In genomic region chr15:85642054-85642692, GRCh38 we compare ENCODE assay signal across 10 cellular contexts.
DNase-seq lines count a peak whose midpoint lies in the region; ATAC-seq and TF ChIP-seq lines count a peak whose summit lies in the region.
"Had no signal": no experiment of that assay in that cellular context is flagged by ENCODE, and none has a peak within 500 bp of the region (broad histone marks: within the 10 kb centered on the region; RNA-seq: fewer than 3 reads in every experiment).

No MANE protein-coding gene starts in this region.

- H2AFZ ChIP-seq in IMR-90 (replicated peaks; ENCODE audit: low read length, poor library complexity): peak overlapping the region; percentile 62

- intact Hi-C loops in IMR-90 (cut with micrococcal nuclease) (no loop called here), esophagus squamous epithelium (cut with DNase I) (no loop called here), stomach (cut with DNase I; ENCODE audit: low total_unique reads) (no loop called here)

- H3K27me3 ChIP-seq in IMR-90 (ENCODE audit: control insufficient read depth, insufficient read depth, low read length): no peaks in the 10 kb centered on the region
- H3K27me3 ChIP-seq in esophagus squamous epithelium: no peaks in the 10 kb centered on the region
- H3K27me3 ChIP-seq in mucosa of rectum (ENCODE audit: control insufficient read depth in 2 of 2, insufficient read depth in 2 of 2, low read length in 2 of 2): no peaks in the 10 kb centered on the region
- no peaks in the 10 kb centered on the region for H3K27me3 ChIP-seq in stomach

- POLR2A ChIA-PET in IMR-90 (lab: Charles Lee; ENCODE audit: unreplicated experiment): interaction anchor here (0.6 kb wide), 1 partner anchor 20 kb away, joined by 11 read pairs; no protein-coding TSS in a partner anchor

- peak overlapping the region; percentile 50 for H2BK5ac ChIP-seq in IMR-90 (ENCODE audit: low read depth, low read length, poor library complexity, severe bottlenecking)

- H3K9me3 ChIP-seq in IMR-90 (ENCODE audit: control insufficient read depth, insufficient read depth, low read length): no peaks in the 10 kb centered on the region
- H3K9me3 ChIP-seq in esophagus squamous epithelium: no peaks in the 10 kb centered on the region
- H3K9me3 ChIP-seq in mucosa of rectum (ENCODE audit: control insufficient read depth in 2 of 2, low read length in 2 of 2): no peaks in the 10 kb centered on the region
- H3K9me3 ChIP-seq in stomach: no peaks in the 10 kb centered on the region

- no peak overlapping the region for H2AK9ac ChIP-seq in IMR-90 (replicated peaks; ENCODE audit: low read depth, low read length, poor library complexity)

- no TSS peak for BruUV-seq in IMR-90 (replicated peaks; lab: Mats Ljungman, UMichigan)

- H4K20me1 ChIP-seq in IMR-90 (ENCODE audit: insufficient read depth, low read length): no peaks in the 10 kb centered on the region

- TF ChIP-seq POLR2A in IMR-90 (IDR thresholded peaks at IDR 0.05; ENCODE audit: low read depth, low read length) (no peak), esophagus squamous epithelium (IDR thresholded peaks at IDR 0.05) (no peak), stomach (IDR thresholded peaks at IDR 0.05) (no peak)

- H3K56ac ChIP-seq in IMR-90 (ENCODE audit: extremely low read depth, insufficient read depth, low read length): peak overlapping the region; percentile 25; the same call in 1 of the 2 replicates

- TF ChIP-seq CTCF in IMR-90 (conservative IDR thresholded peaks at IDR 0.05; ENCODE audit: low read depth, low read length) (no peak), esophagus squamous epithelium (IDR thresholded peaks at IDR 0.05) (no peak), stomach (IDR thresholded peaks at IDR 0.05) (no peak)

- H3K4ac ChIP-seq in IMR-90 (ENCODE audit: low read depth, low read length): peak overlapping the region; percentile 50; the same call in 1 of the 2 replicates

- no peak for DNase-seq in IMR-90
- DNase-seq in esophagus squamous epithelium (lab: John Stamatoyannopoulos, UW): no peak
- DNase-seq in stomach: no peak
- DNase-seq in NK-92 (lab: John Stamatoyannopoulos, UW; ENCODE audit: unreplicated experiment): no peak
- no peak for DNase-seq in HT-29 (ENCODE audit: low spot score)
- no peak for DNase-seq in C1 segment of cervical spinal cord (lab: John Stamatoyannopoulos, UW)
- DNase-seq: CD4-positive, CD25-positive, alpha-beta regulatory T cell; NCI-H226 had no signal

- dilution Hi-C loops in IMR-90 (cut with HindIII; ENCODE audit: low sequenced_read_pairs, unreplicated experiment): no loop called here

- H3K27ac ChIP-seq in IMR-90 (ENCODE audit: insufficient read depth, low read length) (peak overlapping the region; percentile 48), esophagus squamous epithelium (peak overlapping the region; percentile 71 to 89 (median 87)), mucosa of rectum (ENCODE audit: low read depth in 2 of 2, low read length in 2 of 2) (peak overlapping the region; percentile 26 to 44), stomach (peak overlapping the region; percentile 75 to 81 (median 80))

- H3K36me3 ChIP-seq in IMR-90 (ENCODE audit: control insufficient read depth, insufficient read depth, low read length) (peaks cover 6% of the 10 kb centered on the region; the same call in 1 of the 2 replicates), esophagus squamous epithelium (peaks cover 0 to 61% (median 6%) of the 10 kb centered on the region in 3 donors), mucosa of rectum (ENCODE audit: control insufficient read depth in 2 of 2, insufficient read depth in 2 of 2, low read length in 2 of 2) (peaks cover 20 to 22% of the 10 kb centered on the region in 2 donors), stomach (peaks cover 19 to 70% (median 46%) of the 10 kb centered on the region in 4 donors)

- TF ChIP-seq RAD21 in IMR-90 (IDR thresholded peaks at IDR 0.05; ENCODE audit: low read length): no peak

- ATAC-seq in IMR-90 (ENCODE audit: low read depth) (peak; percentile 8; the same call in 1 of the 2 replicates), HG03108 (IDR thresholded peaks at IDR 0.05; ENCODE audit: unreplicated experiment) (no peak)

- peaks cover 16% of the 10 kb centered on the region for H3K4me1 ChIP-seq in IMR-90 (ENCODE audit: control insufficient read depth, insufficient read depth, low read length)
- H3K4me1 ChIP-seq in esophagus squamous epithelium: peaks cover 10 to 53% (median 31%) of the 10 kb centered on the region in 3 donors
- peaks cover 22 to 27% of the 10 kb centered on the region in 2 donors for H3K4me1 ChIP-seq in mucosa of rectum (ENCODE audit: control insufficient read depth in 2 of 2, insufficient read depth in 2 of 2, low read length in 2 of 2)
- peaks cover 22 to 85% (median 49%) of the 10 kb centered on the region in 4 donors for H3K4me1 ChIP-seq in stomach

- no peak overlapping the region for H4K91ac ChIP-seq in IMR-90 (ENCODE audit: insufficient read depth, low read depth, low read length)

- H2BK15ac ChIP-seq in IMR-90 (ENCODE audit: low read depth, low read length): no peak overlapping the region

- in situ Hi-C loops in IMR-90 (cut with MboI; ENCODE audit: low sequenced_read_pairs): no loop called here

- H3K79me1 ChIP-seq in IMR-90 (ENCODE audit: low read depth in 1 of 2, low read length in 2 of 2): peaks cover 9 to 50% of the 10 kb centered on the region in 2 experiments; a peak in 2 of 4 replicates

- peak overlapping the region; percentile 32; the same call in 1 of the 2 replicates for H4K5ac ChIP-seq in IMR-90 (ENCODE audit: low read depth, low read length)

- peak overlapping the region; percentile 83 for H3K4me2 ChIP-seq in IMR-90 (ENCODE audit: low read depth, low read length)

- H2BK120ac ChIP-seq in IMR-90 (ENCODE audit: low read depth, low read length): no peak overlapping the region

- peak overlapping the region; percentile 39 for H3K9ac ChIP-seq in IMR-90 (ENCODE audit: low read depth, low read length)
- H3K9ac ChIP-seq in mucosa of rectum (ENCODE audit: low read depth in 1 of 2, low read length in 2 of 2): peak overlapping the region; percentile 6 to 34

- H3K4me3 ChIP-seq in IMR-90 (ENCODE audit: insufficient read depth, low read depth, low read length) (peak overlapping the region; percentile 14; the same call in 1 of the 2 replicates), esophagus squamous epithelium (peak overlapping the region in 3 of 4 donors; percentile 9 to 37 (median 17)), mucosa of rectum (ENCODE audit: low read length in 2 of 2) (no peak overlapping the region), stomach (peak overlapping the region in 2 of 4 donors; percentile 17 to 19)

- no CpG with 5 or more reads among the region's 5 CpGs for WGBS in IMR-90 (ENCODE audit: extremely low coverage in 2 of 2, insufficient read length in 1 of 2), 2 experiments
- 61 to 73% methylated on average over 5 of the region's 5 CpGs for WGBS in esophagus squamous epithelium, 2 donors
- WGBS in stomach, 5 donors: 30 to 53% (median 41%) methylated on average over 5 of the region's 5 CpGs

- H3K9me1 ChIP-seq in IMR-90 (ENCODE audit: insufficient read depth, low read length): peaks cover 12% of the 10 kb centered on the region

- H2AK5ac ChIP-seq in IMR-90 (ENCODE audit: low read depth, low read length): peak overlapping the region; percentile 50

- H3K23ac ChIP-seq in IMR-90 (ENCODE audit: low read depth, low read length): peak overlapping the region; percentile 73

- peak overlapping the region; percentile 64; the same call in 1 of the 2 replicates for H3K14ac ChIP-seq in IMR-90 (replicated peaks; ENCODE audit: low read depth, low read length)

- peak overlapping the region; percentile 50; the same call in 1 of the 2 replicates for H3K18ac ChIP-seq in IMR-90 (ENCODE audit: low read depth, low read length)

- CTCF ChIA-PET in IMR-90 (lab: Yijun Ruan, JAX): no interaction called here

- peak overlapping the region in 1 of 2 experiments; percentile 80; a peak in 2 of 4 replicates for H4K8ac ChIP-seq in IMR-90 (ENCODE audit: low read depth in 2 of 2, low read length in 2 of 2)

- no peak for TF ChIP-seq EP300 in stomach (IDR thresholded peaks at IDR 0.05)

- no peak overlapping the region for H2BK20ac ChIP-seq in IMR-90 (ENCODE audit: low read depth, low read length)

TF ChIP-seq in IMR-90, 13 proteins besides CTCF, POLR2A, EP300 and RAD21:
- TF ChIP-seq FOS (IDR thresholded peaks at IDR 0.05; ENCODE audit: low read depth, low read length) (no peak), NFE2L2 (IDR thresholded peaks at IDR 0.05; ENCODE audit: low read depth, low read length) (no peak), ELK1 (IDR thresholded peaks at IDR 0.05; ENCODE audit: borderline replicate concordance, low read depth, low read length) (no peak), RFX5 (IDR thresholded peaks at IDR 0.05; ENCODE audit: low read depth, low read length) (no peak), RCOR1 (IDR thresholded peaks at IDR 0.05; ENCODE audit: insufficient replicate concordance, low read length) (no peak), CEBPB (IDR thresholded peaks at IDR 0.05; ENCODE audit: low read depth, low read length) (no peak), SMC3 (IDR thresholded peaks at IDR 0.05; ENCODE audit: low read depth, low read length) (no peak), MAFK (IDR thresholded peaks at IDR 0.05; ENCODE audit: low read depth, low read length) (no peak), CHD1 (IDR thresholded peaks at IDR 0.05; ENCODE audit: low read depth, low read length) (no peak), USF2 (IDR thresholded peaks at IDR 0.05; ENCODE audit: low read depth, low read length) (no peak), MAZ (IDR thresholded peaks at IDR 0.05; ENCODE audit: borderline replicate concordance, low read depth, low read length) (no peak)

Comparison
In these comparisons a context has a peak if more than half of its experiments do, and no peak if none do; other contexts are left out.
1. H3K27ac ChIP-seq: peak in every context shown above with its lines; median percentile 87 in esophagus squamous epithelium; 80 in stomach; 48 in IMR-90; 35 in mucosa of rectum.
2. H3K4me3 ChIP-seq: peak in IMR-90 (single experiment) and esophagus squamous epithelium (3 of 4); none in mucosa of rectum (0 of 2).